In the genomic region with DNA sequence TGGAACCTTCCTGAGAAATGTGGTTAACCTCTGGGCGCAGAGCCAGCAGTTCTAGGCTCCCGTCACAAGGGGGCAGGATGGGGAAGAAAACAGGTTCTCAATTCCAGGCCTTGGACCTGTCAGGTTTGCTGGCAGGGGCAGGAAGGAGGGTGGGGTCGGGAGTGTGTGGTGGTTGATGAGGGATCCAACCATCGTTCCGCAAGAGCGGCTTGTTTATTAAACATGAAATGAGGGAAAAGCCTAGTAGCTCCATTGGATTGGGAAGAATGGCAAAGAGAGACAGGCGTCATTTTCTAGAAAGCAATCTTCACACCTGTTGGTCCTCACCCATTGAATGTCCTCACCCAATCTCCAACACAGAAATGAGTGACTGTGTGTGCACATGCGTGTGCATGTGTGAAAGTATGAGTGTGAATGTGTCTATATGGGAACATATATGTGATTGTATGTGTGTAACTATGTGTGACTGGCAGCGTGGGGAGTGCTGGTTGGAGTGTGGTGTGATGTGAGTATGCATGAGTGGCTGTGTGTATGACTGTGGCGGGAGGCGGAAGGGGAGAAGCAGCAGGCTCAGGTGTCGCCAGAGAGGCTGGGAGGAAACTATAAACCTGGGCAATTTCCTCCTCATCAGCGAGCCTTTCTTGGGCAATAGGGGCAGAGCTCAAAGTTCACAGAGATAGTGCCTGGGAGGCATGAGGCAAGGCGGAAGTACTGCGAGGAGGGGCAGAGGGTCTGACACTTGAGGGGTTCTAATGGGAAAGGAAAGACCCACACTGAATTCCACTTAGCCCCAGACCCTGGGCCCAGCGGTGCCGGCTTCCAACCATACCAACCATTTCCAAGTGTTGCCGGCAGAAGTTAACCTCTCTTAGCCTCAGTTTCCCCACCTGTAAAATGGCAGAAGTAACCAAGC, we compare ENCODE assay signal across 1 cellular context.
TF ChIP-seq lines count a peak whose summit lies in the region.

No MANE protein-coding gene starts in this region.

TF ChIP-seq in HepG2, 621 proteins besides CTCF, POLR2A, EP300 and RAD21 (continued from another document and continues in another):
- TF ChIP-seq, protein P1, sequence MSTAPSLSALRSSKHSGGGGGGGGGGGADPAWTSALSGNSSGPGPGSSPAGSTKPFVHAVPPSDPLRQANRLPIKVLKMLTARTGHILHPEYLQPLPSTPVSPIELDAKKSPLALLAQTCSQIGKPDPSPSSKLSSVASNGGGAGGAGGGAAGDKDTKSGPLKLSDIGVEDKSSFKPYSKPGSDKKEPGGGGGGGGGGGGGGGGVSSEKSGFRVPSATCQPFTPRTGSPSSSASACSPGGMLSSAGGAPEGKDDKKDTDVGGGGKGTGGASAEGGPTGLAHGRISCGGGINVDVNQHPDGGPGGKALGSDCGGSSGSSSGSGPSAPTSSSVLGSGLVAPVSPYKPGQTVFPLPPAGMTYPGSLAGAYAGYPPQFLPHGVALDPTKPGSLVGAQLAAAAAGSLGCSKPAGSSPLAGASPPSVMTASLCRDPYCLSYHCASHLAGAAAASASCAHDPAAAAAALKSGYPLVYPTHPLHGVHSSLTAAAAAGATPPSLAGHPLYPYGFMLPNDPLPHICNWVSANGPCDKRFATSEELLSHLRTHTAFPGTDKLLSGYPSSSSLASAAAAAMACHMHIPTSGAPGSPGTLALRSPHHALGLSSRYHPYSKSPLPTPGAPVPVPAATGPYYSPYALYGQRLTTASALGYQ (CRISPR knock-in tag; IDR thresholded peaks at IDR 0.05), result no peak
- TF ChIP-seq ARNTL (CRISPR knock-in tag; IDR thresholded peaks at IDR 0.05), result no peak
- TF ChIP-seq MTA3 (CRISPR knock-in tag; IDR thresholded peaks at IDR 0.05), result no peak
- TF ChIP-seq KLF16 (CRISPR knock-in tag; IDR thresholded peaks at IDR 0.05), result peak in 1 of 2 experiments; percentile 48; a peak in 1 of 4 replicates
- TF ChIP-seq SOX13 (IDR thresholded peaks at IDR 0.05), result no peak
- 0 out of 4 replicates have a peak, but pooled peaks of 1 of the 2 experiments have one; percentile 6 for TF ChIP-seq SOX13 (CRISPR knock-in tag; conservative IDR thresholded peaks at IDR 0.05 in 1 of 2, IDR thresholded peaks at IDR 0.05 in 1 of 2)
- TF ChIP-seq MBNL3 (CRISPR knock-in tag; conservative IDR thresholded peaks at IDR 0.05), result no peak
- TF ChIP-seq, protein P2, sequence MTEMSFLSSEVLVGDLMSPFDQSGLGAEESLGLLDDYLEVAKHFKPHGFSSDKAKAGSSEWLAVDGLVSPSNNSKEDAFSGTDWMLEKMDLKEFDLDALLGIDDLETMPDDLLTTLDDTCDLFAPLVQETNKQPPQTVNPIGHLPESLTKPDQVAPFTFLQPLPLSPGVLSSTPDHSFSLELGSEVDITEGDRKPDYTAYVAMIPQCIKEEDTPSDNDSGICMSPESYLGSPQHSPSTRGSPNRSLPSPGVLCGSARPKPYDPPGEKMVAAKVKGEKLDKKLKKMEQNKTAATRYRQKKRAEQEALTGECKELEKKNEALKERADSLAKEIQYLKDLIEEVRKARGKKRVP (CRISPR knock-in tag; IDR thresholded peaks at IDR 0.05), result peak in 1 of 2 experiments; percentile 40; a peak in 2 of 4 replicates
- TF ChIP-seq, protein P3, sequence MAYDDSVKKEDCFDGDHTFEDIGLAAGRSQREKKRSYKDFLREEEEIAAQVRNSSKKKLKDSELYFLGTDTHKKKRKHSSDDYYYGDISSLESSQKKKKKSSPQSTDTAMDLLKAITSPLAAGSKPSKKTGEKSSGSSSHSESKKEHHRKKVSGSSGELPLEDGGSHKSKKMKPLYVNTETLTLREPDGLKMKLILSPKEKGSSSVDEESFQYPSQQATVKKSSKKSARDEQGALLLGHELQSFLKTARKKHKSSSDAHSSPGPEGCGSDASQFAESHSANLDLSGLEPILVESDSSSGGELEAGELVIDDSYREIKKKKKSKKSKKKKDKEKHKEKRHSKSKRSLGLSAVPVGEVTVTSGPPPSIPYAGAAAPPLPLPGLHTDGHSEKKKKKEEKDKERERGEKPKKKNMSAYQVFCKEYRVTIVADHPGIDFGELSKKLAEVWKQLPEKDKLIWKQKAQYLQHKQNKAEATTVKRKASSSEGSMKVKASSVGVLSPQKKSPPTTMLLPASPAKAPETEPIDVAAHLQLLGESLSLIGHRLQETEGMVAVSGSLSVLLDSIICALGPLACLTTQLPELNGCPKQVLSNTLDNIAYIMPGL (CRISPR knock-in tag; IDR thresholded peaks at IDR 0.05; ENCODE audit: borderline replicate concordance in 1 of 2, low read depth in 1 of 2), result peak; percentile 51 to 81; a peak in 2 of 4 replicates
- TF ChIP-seq ZNF891 (CRISPR knock-in tag; IDR thresholded peaks at IDR 0.05), result no peak; the same call in 1 of the 2 replicates
- no peak for TF ChIP-seq ZNF496 (CRISPR knock-in tag; IDR thresholded peaks at IDR 0.05; ENCODE audit: insufficient replicate concordance)
- TF ChIP-seq HIVEP1 (CRISPR knock-in tag; IDR thresholded peaks at IDR 0.05), result no peak
- TF ChIP-seq RBAK (CRISPR knock-in tag; IDR thresholded peaks at IDR 0.05), result no peak
- TF ChIP-seq SP4 (CRISPR knock-in tag; IDR thresholded peaks at IDR 0.05), result no peak
- TF ChIP-seq, protein P4, sequence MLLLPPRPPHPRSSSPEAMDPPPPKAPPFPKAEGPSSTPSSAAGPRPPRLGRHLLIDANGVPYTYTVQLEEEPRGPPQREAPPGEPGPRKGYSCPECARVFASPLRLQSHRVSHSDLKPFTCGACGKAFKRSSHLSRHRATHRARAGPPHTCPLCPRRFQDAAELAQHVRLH (CRISPR knock-in tag; IDR thresholded peaks at IDR 0.05; ENCODE audit: borderline replicate concordance, low read depth), result no peak
- TF ChIP-seq, protein P5, sequence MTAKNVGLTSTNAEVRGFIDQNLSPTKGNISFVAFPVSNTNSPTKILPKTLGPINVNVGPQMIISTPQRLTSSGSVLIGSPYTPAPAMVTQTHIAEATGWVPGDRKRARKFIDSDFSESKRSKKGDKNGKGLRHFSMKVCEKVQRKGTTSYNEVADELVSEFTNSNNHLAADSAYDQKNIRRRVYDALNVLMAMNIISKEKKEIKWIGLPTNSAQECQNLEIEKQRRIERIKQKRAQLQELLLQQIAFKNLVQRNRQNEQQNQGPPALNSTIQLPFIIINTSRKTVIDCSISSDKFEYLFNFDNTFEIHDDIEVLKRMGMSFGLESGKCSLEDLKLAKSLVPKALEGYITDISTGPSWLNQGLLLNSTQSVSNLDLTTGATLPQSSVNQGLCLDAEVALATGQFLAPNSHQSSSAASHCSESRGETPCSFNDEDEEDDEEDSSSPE (CRISPR knock-in tag; IDR thresholded peaks at IDR 0.05), result no peak
- peak; percentile 50; the same call in 1 of the 2 replicates for TF ChIP-seq ETV5 (CRISPR knock-in tag; IDR thresholded peaks at IDR 0.05; ENCODE audit: borderline replicate concordance)
- TF ChIP-seq, protein P6, sequence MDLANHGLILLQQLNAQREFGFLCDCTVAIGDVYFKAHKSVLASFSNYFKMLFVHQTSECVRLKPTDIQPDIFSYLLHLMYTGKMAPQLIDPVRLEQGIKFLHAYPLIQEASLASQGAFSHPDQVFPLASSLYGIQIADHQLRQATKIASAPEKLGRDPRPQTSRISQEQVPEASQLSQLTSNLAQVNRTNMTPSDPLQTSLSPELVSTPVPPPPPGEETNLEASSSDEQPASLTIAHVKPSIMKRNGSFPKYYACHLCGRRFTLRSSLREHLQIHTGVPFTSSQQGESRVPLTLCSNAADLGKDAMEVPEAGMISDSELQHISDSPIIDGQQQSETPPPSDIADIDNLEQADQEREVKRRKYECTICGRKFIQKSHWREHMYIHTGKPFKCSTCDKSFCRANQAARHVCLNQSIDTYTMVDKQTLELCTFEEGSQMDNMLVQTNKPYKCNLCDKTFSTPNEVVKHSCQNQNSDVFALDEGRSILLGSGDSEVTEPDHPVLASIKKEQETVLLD (CRISPR knock-in tag; IDR thresholded peaks at IDR 0.05; ENCODE audit: low read depth), result no peak
- no peak for TF ChIP-seq IKZF1 (IDR thresholded peaks at IDR 0.05)
- TF ChIP-seq MIER3 (CRISPR knock-in tag; IDR thresholded peaks at IDR 0.05; ENCODE audit: borderline replicate concordance), result peak; percentile 44; the same call in 1 of the 2 replicates
- TF ChIP-seq KLF12 (CRISPR knock-in tag; IDR thresholded peaks at IDR 0.05; ENCODE audit: borderline replicate concordance), result no peak
- no peak for TF ChIP-seq SOX6 (IDR thresholded peaks at IDR 0.05)
- no peak for TF ChIP-seq SOX6 (CRISPR knock-in tag; IDR thresholded peaks at IDR 0.05)
- TF ChIP-seq, protein P7, sequence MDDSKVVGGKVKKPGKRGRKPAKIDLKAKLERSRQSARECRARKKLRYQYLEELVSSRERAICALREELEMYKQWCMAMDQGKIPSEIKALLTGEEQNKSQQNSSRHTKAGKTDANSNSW (CRISPR knock-in tag; IDR thresholded peaks at IDR 0.05; ENCODE audit: borderline replicate concordance), result no peak
- TF ChIP-seq, protein P8, sequence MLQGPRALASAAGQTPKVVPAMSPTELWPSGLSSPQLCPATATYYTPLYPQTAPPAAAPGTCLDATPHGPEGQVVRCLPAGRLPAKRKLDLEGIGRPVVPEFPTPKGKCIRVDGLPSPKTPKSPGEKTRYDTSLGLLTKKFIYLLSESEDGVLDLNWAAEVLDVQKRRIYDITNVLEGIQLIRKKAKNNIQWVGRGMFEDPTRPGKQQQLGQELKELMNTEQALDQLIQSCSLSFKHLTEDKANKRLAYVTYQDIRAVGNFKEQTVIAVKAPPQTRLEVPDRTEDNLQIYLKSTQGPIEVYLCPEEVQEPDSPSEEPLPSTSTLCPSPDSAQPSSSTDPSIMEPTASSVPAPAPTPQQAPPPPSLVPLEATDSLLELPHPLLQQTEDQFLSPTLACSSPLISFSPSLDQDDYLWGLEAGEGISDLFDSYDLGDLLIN (CRISPR knock-in tag; IDR thresholded peaks at IDR 0.05; ENCODE audit: borderline replicate concordance), result no peak
- peak; percentile 51; the same call in 1 of the 2 replicates for TF ChIP-seq ZNF205 (CRISPR knock-in tag; IDR thresholded peaks at IDR 0.05)
- no peak for TF ChIP-seq AKAP8 (CRISPR knock-in tag; IDR thresholded peaks at IDR 0.05)
- TF ChIP-seq, protein P9, sequence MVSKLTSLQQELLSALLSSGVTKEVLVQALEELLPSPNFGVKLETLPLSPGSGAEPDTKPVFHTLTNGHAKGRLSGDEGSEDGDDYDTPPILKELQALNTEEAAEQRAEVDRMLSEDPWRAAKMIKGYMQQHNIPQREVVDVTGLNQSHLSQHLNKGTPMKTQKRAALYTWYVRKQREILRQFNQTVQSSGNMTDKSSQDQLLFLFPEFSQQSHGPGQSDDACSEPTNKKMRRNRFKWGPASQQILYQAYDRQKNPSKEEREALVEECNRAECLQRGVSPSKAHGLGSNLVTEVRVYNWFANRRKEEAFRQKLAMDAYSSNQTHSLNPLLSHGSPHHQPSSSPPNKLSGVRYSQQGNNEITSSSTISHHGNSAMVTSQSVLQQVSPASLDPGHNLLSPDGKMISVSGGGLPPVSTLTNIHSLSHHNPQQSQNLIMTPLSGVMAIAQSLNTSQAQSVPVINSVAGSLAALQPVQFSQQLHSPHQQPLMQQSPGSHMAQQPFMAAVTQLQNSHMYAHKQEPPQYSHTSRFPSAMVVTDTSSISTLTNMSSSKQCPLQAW (CRISPR knock-in tag; IDR thresholded peaks at IDR 0.05), result peak; percentile 78
- TF ChIP-seq MED8 (CRISPR knock-in tag; IDR thresholded peaks at IDR 0.05; ENCODE audit: insufficient replicate concordance), result no peak
- TF ChIP-seq NFKBIZ (CRISPR knock-in tag; IDR thresholded peaks at IDR 0.05), result 0 out of 2 replicates have a peak, but pooled peaks have one; percentile 1
- TF ChIP-seq SMAD9 (CRISPR knock-in tag; IDR thresholded peaks at IDR 0.05), result no peak
- TF ChIP-seq KLF6 (CRISPR knock-in tag; IDR thresholded peaks at IDR 0.05), result no peak
- TF ChIP-seq THAP11 (CRISPR knock-in tag; IDR thresholded peaks at IDR 0.05), result 0 out of 2 replicates have a peak, but pooled peaks have one; percentile 36
- no peak for TF ChIP-seq RFX1 (IDR thresholded peaks at IDR 0.05)
- no peak for TF ChIP-seq CBX1 (IDR thresholded peaks at IDR 0.05; ENCODE audit: low read depth)
- TF ChIP-seq NCOR1 (IDR thresholded peaks at IDR 0.05; ENCODE audit: borderline replicate concordance, low read length), result peak; percentile 30; the same call in 1 of the 2 replicates
- no peak for TF ChIP-seq GZF1 (CRISPR knock-in tag; IDR thresholded peaks at IDR 0.05)
- no peak for TF ChIP-seq NR2F6 (IDR thresholded peaks at IDR 0.05)
- TF ChIP-seq NR2F6 (CRISPR knock-in tag; IDR thresholded peaks at IDR 0.05), result peak; percentile 66; the same call in 1 of the 2 replicates
- TF ChIP-seq MED13 (CRISPR knock-in tag; IDR thresholded peaks at IDR 0.05), result no peak
- no peak for TF ChIP-seq ZNF878 (CRISPR knock-in tag; IDR thresholded peaks at IDR 0.05)
- TF ChIP-seq NFE2 (CRISPR knock-in tag; IDR thresholded peaks at IDR 0.05), result no peak
- TF ChIP-seq, protein P10, sequence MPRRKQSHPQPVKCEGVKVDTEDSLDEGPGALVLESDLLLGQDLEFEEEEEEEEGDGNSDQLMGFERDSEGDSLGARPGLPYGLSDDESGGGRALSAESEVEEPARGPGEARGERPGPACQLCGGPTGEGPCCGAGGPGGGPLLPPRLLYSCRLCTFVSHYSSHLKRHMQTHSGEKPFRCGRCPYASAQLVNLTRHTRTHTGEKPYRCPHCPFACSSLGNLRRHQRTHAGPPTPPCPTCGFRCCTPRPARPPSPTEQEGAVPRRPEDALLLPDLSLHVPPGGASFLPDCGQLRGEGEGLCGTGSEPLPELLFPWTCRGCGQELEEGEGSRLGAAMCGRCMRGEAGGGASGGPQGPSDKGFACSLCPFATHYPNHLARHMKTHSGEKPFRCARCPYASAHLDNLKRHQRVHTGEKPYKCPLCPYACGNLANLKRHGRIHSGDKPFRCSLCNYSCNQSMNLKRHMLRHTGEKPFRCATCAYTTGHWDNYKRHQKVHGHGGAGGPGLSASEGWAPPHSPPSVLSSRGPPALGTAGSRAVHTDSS (CRISPR knock-in tag; conservative IDR thresholded peaks at IDR 0.05), result no peak
- TF ChIP-seq, protein P11, sequence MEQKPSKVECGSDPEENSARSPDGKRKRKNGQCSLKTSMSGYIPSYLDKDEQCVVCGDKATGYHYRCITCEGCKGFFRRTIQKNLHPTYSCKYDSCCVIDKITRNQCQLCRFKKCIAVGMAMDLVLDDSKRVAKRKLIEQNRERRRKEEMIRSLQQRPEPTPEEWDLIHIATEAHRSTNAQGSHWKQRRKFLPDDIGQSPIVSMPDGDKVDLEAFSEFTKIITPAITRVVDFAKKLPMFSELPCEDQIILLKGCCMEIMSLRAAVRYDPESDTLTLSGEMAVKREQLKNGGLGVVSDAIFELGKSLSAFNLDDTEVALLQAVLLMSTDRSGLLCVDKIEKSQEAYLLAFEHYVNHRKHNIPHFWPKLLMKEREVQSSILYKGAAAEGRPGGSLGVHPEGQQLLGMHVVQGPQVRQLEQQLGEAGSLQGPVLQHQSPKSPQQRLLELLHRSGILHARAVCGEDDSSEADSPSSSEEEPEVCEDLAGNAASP (CRISPR knock-in tag; IDR thresholded peaks at IDR 0.05; ENCODE audit: borderline replicate concordance), result peak; percentile 75
- TF ChIP-seq ZNF83 (CRISPR knock-in tag; IDR thresholded peaks at IDR 0.05; ENCODE audit: borderline replicate concordance), result no peak
- TF ChIP-seq CREB1 (IDR thresholded peaks at IDR 0.05), result no peak
- TF ChIP-seq CREB1 (CRISPR knock-in tag; IDR thresholded peaks at IDR 0.05), result no peak
- TF ChIP-seq NFE2L2 (IDR thresholded peaks at IDR 0.05; ENCODE audit: low read length), result no peak
